In the genomic region with DNA sequence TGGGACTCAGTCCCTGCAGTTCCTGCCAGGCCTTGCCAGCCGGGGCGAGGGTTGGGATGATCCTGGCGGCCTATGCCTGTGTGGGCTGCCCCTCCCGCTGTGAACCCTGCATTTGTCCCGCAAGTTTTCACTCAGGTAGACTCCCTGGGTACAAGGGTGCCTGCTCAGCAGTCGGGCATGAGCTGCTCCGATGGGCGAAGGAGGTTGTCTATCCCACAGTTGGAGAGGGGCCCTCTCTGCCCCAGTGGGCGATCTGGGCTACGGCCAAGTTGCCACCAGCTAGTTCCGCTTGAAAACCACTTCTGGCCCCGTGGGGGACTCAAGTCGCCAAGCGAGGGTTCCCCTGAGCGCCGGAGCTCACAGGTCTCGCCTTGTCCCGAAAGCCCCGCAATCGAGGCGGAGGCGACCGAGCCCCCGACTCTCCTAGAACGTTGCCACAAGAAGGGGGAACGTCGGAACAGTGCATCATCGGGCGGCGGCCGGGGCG, we compare ENCODE assay signal across 8 cellular contexts. TPM values are rescaled to one million over a fixed set of nuclear protein-coding genes. Genes with fewer than 3 reads are reported as not detected.
DNase-seq lines count a peak whose midpoint lies in the region; ATAC-seq lines count a peak whose summit lies in the region.

No MANE protein-coding gene starts in this region.

- H3K4me3 Mint-ChIP-seq in activated CD4-positive, alpha-beta T cell treated with anti-CD3 and anti-CD28 coated beads for 36 hours = peak overlapping the region; percentile 93
- H3K4me3 Mint-ChIP-seq in activated T-helper 17 cell treated with anti-CD3 and anti-CD28 coated beads, Interleukin-2, amount 50 U/mL, for 72 hours = peak overlapping the region; percentile 94

- no peaks in the 10 kb centered on the region for H3K9me3 ChIP-seq in skeletal muscle satellite cell (replicated peaks; ENCODE audit: low read length)

- CTCF ChIA-PET in activated CD4-positive, alpha-beta T cell treated with anti-CD3 and anti-CD28 coated beads for 36 hours (lab: Charles Lee) = interaction anchor here (0.6 to 2.5 kb wide), 6 partner anchors 14 to 183 kb away, joined by 3 to 22 read pairs (median 3); partner anchors contain the start of genes CDCA3 and USP5

- peaks cover 43% of the 10 kb centered on the region for H3K4me1 Mint-ChIP-seq in activated CD4-positive, alpha-beta T cell treated with anti-CD3 and anti-CD28 coated beads for 36 hours
- peaks cover 31% of the 10 kb centered on the region for H3K4me1 Mint-ChIP-seq in activated T-helper 17 cell treated with anti-CD3 and anti-CD28 coated beads, Interleukin-2, amount 50 U/mL, for 72 hours

- H3K4me3 ChIP-seq in skeletal muscle satellite cell (ENCODE audit: low read length) = peak overlapping the region; percentile 97

- no peak for DNase-seq in activated CD4-positive, alpha-beta T cell treated with anti-CD3 and anti-CD28 coated beads for 36 hours
- no peak for DNase-seq in activated CD4-positive, alpha-beta T cell treated with anti-CD3 and anti-CD28 coated beads for 48 hours
- peak; percentile 27 for DNase-seq in hepatic stellate cell (ENCODE audit: low spot score)
- DNase-seq in stimulated activated CD4-positive, alpha-beta T cell treated with anti-CD3 and anti-CD28 coated beads, Interleukin-12 subunit alpha, Interleukin-12 subunit beta, amount 100 ng/mL, for 4 hours = no peak

- no peaks in the 10 kb centered on the region for H3K27me3 ChIP-seq in skeletal muscle satellite cell (ENCODE audit: control insufficient read depth, insufficient read depth, low read length)

- H3K27me3 Mint-ChIP-seq in activated CD4-positive, alpha-beta T cell treated with anti-CD3 and anti-CD28 coated beads for 36 hours = no peaks in the 10 kb centered on the region
- H3K27me3 Mint-ChIP-seq in activated T-helper 17 cell treated with anti-CD3 and anti-CD28 coated beads, Interleukin-2, amount 50 U/mL, for 72 hours = no peaks in the 10 kb centered on the region

- H3K36me3 Mint-ChIP-seq in activated CD4-positive, alpha-beta T cell treated with anti-CD3 and anti-CD28 coated beads for 36 hours (ENCODE audit: low read depth) = peaks cover 71% of the 10 kb centered on the region
- H3K36me3 Mint-ChIP-seq in activated T-helper 17 cell treated with anti-CD3 and anti-CD28 coated beads, Interleukin-2, amount 50 U/mL, for 72 hours (ENCODE audit: low read depth) = peaks cover 97% of the 10 kb centered on the region

- peak; percentile 2 for ATAC-seq in activated CD4-positive, alpha-beta T cell treated with anti-CD3 and anti-CD28 coated beads for 36 hours
- peak; percentile 14 for ATAC-seq in HG03064 (IDR thresholded peaks at IDR 0.05; ENCODE audit: low read depth, unreplicated experiment)
- peak; percentile 5 for ATAC-seq in activated T-helper 17 cell treated with anti-CD3 and anti-CD28 coated beads, Interleukin-2, amount 50 U/mL, for 72 hours (replicated peaks)
- ATAC-seq in HG02763 (IDR thresholded peaks at IDR 0.05; ENCODE audit: unreplicated experiment) = no peak

- H3K9me3 Mint-ChIP-seq in activated CD4-positive, alpha-beta T cell treated with anti-CD3 and anti-CD28 coated beads for 36 hours (ENCODE audit: low read depth) = no peaks in the 10 kb centered on the region
- H3K9me3 Mint-ChIP-seq in activated T-helper 17 cell treated with anti-CD3 and anti-CD28 coated beads, Interleukin-2, amount 50 U/mL, for 72 hours = no peaks in the 10 kb centered on the region

- peak overlapping the region; percentile 79 for H3K27ac Mint-ChIP-seq in activated CD4-positive, alpha-beta T cell treated with anti-CD3 and anti-CD28 coated beads for 36 hours
- peak overlapping the region; percentile 96 for H3K27ac Mint-ChIP-seq in activated T-helper 17 cell treated with anti-CD3 and anti-CD28 coated beads, Interleukin-2, amount 50 U/mL, for 72 hours

- intact Hi-C loops in activated CD4-positive, alpha-beta T cell treated with anti-CD3 and anti-CD28 coated beads for 36 hours (cut with DNase I, micrococcal nuclease) = loop anchor here (1.0 to 5.0 kb wide), 4 partner anchors 14 to 151 kb away; partner anchors contain the start of genes LPCAT3 (in 1 of the 2), LRRC23 (in 1 of the 2) and USP5 (in 1 of the 2)

- POLR2A ChIA-PET in activated CD4-positive, alpha-beta T cell treated with anti-CD3 and anti-CD28 coated beads for 36 hours (lab: Charles Lee) = interaction anchor here (0.5 to 6.8 kb wide), 6 partner anchors 10 to 306 kb away, joined by 3 to 65 read pairs (median 4); partner anchors contain the start of genes C12orf57, CDCA3, LRRC23 and RNU7-1

- peaks cover 42% of the 10 kb centered on the region for H3K4me1 ChIP-seq in skeletal muscle satellite cell (ENCODE audit: control insufficient read depth, insufficient read depth, low read length)

- peaks cover 70% of the 10 kb centered on the region for H3K36me3 ChIP-seq in skeletal muscle satellite cell (ENCODE audit: insufficient read depth, low read length)

- peak overlapping the region; percentile 86 for H3K4me2 ChIP-seq in skeletal muscle satellite cell (ENCODE audit: low read length)

- H3K9ac ChIP-seq in skeletal muscle satellite cell (ENCODE audit: low read depth, low read length) = peak overlapping the region; percentile 77

RNA-seq across cellular contexts. Expression of gene TPI1, which starts 0.4 kb away (rescaled TPM):
- total RNA-seq in activated CD4-positive, alpha-beta T cell treated with anti-CD3 and anti-CD28 coated beads for 36 hours = 1,000 to 10,000 TPM; 1,824 to 2,753 TPM
- 1,000 to 10,000 TPM; 1,893 to 2,116 TPM for total RNA-seq in activated T-helper 17 cell treated with anti-CD3 and anti-CD28 coated beads, Interleukin-2, amount 50 U/mL, for 72 hours
- 1,326 and 1,327 TPM in 2 replicates for total RNA-seq in skeletal muscle satellite cell (2012; rRNA removed)

RNA-seq across cellular contexts. Expression of gene SPSB2, which starts 6.1 kb away (rescaled TPM):
- 1 to 10 TPM; 1.7 to 2.2 TPM for total RNA-seq in activated CD4-positive, alpha-beta T cell treated with anti-CD3 and anti-CD28 coated beads for 36 hours
- total RNA-seq in activated T-helper 17 cell treated with anti-CD3 and anti-CD28 coated beads, Interleukin-2, amount 50 U/mL, for 72 hours = 1 to 10 TPM; 2.2 to 2.4 TPM
- 3.3 and 3.7 TPM in 2 replicates for total RNA-seq in skeletal muscle satellite cell (2012; rRNA removed)

RNA-seq across cellular contexts. Expression of gene USP5, which starts 15.0 kb away (rescaled TPM):
- total RNA-seq in activated CD4-positive, alpha-beta T cell treated with anti-CD3 and anti-CD28 coated beads for 36 hours = 100 to 1,000 TPM; 128 to 132 TPM
- 100 to 1,000 TPM in 1 of 2 donors, 10 to 100 TPM in 1; 83.4 to 149 TPM for total RNA-seq in activated T-helper 17 cell treated with anti-CD3 and anti-CD28 coated beads, Interleukin-2, amount 50 U/mL, for 72 hours
- total RNA-seq in skeletal muscle satellite cell (2012; rRNA removed) = 90.0 and 107 TPM in 2 replicates

RNA-seq across cellular contexts. Expression of gene CDCA3, which starts 15.9 kb away (rescaled TPM):
- total RNA-seq in activated CD4-positive, alpha-beta T cell treated with anti-CD3 and anti-CD28 coated beads for 36 hours = 10 to 100 TPM; 87.8 to 99.7 TPM
- total RNA-seq in activated T-helper 17 cell treated with anti-CD3 and anti-CD28 coated beads, Interleukin-2, amount 50 U/mL, for 72 hours = 100 to 1,000 TPM in 1 of 2 donors, 10 to 100 TPM in 1; 86.9 to 104 TPM
- 11.2 and 25.3 TPM in 2 replicates for total RNA-seq in skeletal muscle satellite cell (2012; rRNA removed)

RNA-seq across cellular contexts. Expression of gene GNB3, which starts 26.2 kb away (rescaled TPM):
- total RNA-seq in activated CD4-positive, alpha-beta T cell treated with anti-CD3 and anti-CD28 coated beads for 36 hours = under 1 TPM; 0.66 to 0.76 TPM
- total RNA-seq in activated T-helper 17 cell treated with anti-CD3 and anti-CD28 coated beads, Interleukin-2, amount 50 U/mL, for 72 hours = under 1 TPM in 1 of 2 donors, not detected in 1; 0.66 TPM
- total RNA-seq in skeletal muscle satellite cell (2012; rRNA removed) = 2.0 TPM in 2 replicates
